ENCODE assay signal across 8 cellular contexts in genomic region chr17:19724501-19725420, GRCh38. TPM values are rescaled to one million over a fixed set of nuclear protein-coding genes. Genes with fewer than 3 reads are reported as not detected.
DNase-seq lines count a peak whose midpoint lies in the region; ATAC-seq and TF ChIP-seq lines count a peak whose summit lies in the region.

No MANE protein-coding gene starts in this region.

- no peaks in the 10 kb centered on the region for H3K36me3 ChIP-seq in Peyer's patch
- H3K36me3 ChIP-seq in left lung: no peaks in the 10 kb centered on the region

- no peaks in the 10 kb centered on the region for H3K9me3 Mint-ChIP-seq in activated naive CD8-positive, alpha-beta T cell (ENCODE audit: low read depth)

- H3K4me3 ChIP-seq in Peyer's patch (peak overlapping the region; percentile 23 to 40 (median 38)), left lung (peak overlapping the region; percentile 13 to 34)

- peaks cover 16% of the 10 kb centered on the region for H3K4me1 Mint-ChIP-seq in activated naive CD8-positive, alpha-beta T cell (ENCODE audit: low read depth)

- H3K27ac ChIP-seq in Peyer's patch (peak overlapping the region in 3 of 4 donors; percentile 26 to 63 (median 57)), left lung (peak overlapping the region; percentile 52 to 78)

- H3K9me3 ChIP-seq in Peyer's patch (no peaks in the 10 kb centered on the region), left lung (no peaks in the 10 kb centered on the region)

- H3K36me3 Mint-ChIP-seq in activated naive CD8-positive, alpha-beta T cell: no peaks in the 10 kb centered on the region

- H3K4me3 Mint-ChIP-seq in activated naive CD8-positive, alpha-beta T cell: peak overlapping the region; percentile 80

- DNase-seq in Peyer's patch (peak; percentile 55 to 83 (median 76)), left lung (peak; percentile 87 to 92), DMS153 treated with DMSO at 0.1 percent for 48 hours (lab: John Stamatoyannopoulos, UW; ENCODE audit: unreplicated experiment) (no peak), NK-92 (lab: John Stamatoyannopoulos, UW; ENCODE audit: unreplicated experiment) (no peak)
- DNase-seq in stimulated activated CD4-positive, alpha-beta T cell treated with anti-CD3 and anti-CD28 coated beads, TNF-alpha, amount 100 ng/mL, for 1 hour (ENCODE audit: low read depth in 3 of 3, low spot score in 1 of 3): peak in 2 of 3 donors; percentile 5 to 25

- H3K4me1 ChIP-seq in Peyer's patch (peaks cover 0 to 38% (median 8%) of the 10 kb centered on the region in 4 donors), left lung (peaks cover 17 to 49% of the 10 kb centered on the region in 2 donors)

- H3K27ac Mint-ChIP-seq in activated naive CD8-positive, alpha-beta T cell: peak overlapping the region; percentile 31

- TF ChIP-seq CTCF in Peyer's patch (IDR thresholded peaks at IDR 0.05): no peak
- TF ChIP-seq CTCF in left lung (IDR thresholded peaks at IDR 0.05): no peak

- ATAC-seq in left lung (peak; percentile 75), HG03135 (IDR thresholded peaks at IDR 0.05; ENCODE audit: unreplicated experiment) (no peak), GM21576 (IDR thresholded peaks at IDR 0.05; ENCODE audit: unreplicated experiment) (no peak)

- H3K27me3 Mint-ChIP-seq in activated naive CD8-positive, alpha-beta T cell: no peaks in the 10 kb centered on the region

- TF ChIP-seq POLR2A in Peyer's patch (IDR thresholded peaks at IDR 0.05): peak in 1 of 2 donors; percentile 20

- no peaks in the 10 kb centered on the region for H3K27me3 ChIP-seq in Peyer's patch
- H3K27me3 ChIP-seq in left lung: no peaks in the 10 kb centered on the region

- intact Hi-C loops in left lung (cut with DNase I): no loop called here

RNA-seq across cellular contexts. Expression of gene SLC47A2, which starts 8.4 kb away (rescaled TPM):
- 1 to 10 TPM in 3 of 4 donors, not detected in 1; 3.9 to 6.8 (median 6.3) TPM for total RNA-seq in Peyer's patch
- not detected for total RNA-seq in left lung

RNA-seq across cellular contexts. Expression of gene ALDH3A1, which starts 23.3 kb away (rescaled TPM):
- total RNA-seq in Peyer's patch (10 to 100 TPM in 1 of 4 donors, 1 to 10 TPM in 3; 1.7 to 23.1 (median 3.2) TPM), left lung (1 to 10 TPM; 1.2 to 4.7 TPM)

Comparison
In these comparisons a context has a peak if more than half of its experiments do, and no peak if none do; other contexts are left out.
1. DNase-seq: peak in Peyer's patch (3 of 3), left lung (2 of 2) and stimulated activated CD4-positive, alpha-beta T cell treated with anti-CD3 and anti-CD28 coated beads, TNF-alpha, amount 100 ng/mL, for 1 hour (2 of 3); none in DMS153 treated with DMSO at 0.1 percent for 48 hours (single experiment) and NK-92 (single experiment).